Comparison of ENCODE assay signal across 2 cellular contexts in the genomic region with DNA sequence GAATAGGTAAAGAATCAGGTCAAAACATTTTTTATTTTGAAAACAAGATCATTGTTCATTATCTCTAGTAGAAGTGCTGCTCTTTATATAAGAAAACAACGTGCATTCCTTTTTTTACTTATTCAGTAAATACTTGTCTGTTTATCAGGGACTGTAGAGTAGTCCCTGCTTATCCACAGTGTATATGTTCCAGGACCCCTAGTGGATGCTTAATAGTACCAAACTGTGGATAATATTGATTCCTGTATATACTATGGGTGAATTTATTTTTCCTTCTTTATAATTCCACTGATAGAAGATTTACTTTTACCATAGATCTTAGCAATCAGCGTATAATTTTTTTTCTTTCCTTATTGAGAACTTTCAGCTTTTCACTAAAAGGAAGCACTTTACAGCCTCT.
TF ChIP-seq lines count a peak whose summit lies in the region.

No MANE protein-coding gene starts in this region.

TF ChIP-seq in HCT116, 20 proteins besides CTCF, POLR2A, EP300 and RAD21 (continued from another document):
- TF ChIP-seq, protein P1, sequence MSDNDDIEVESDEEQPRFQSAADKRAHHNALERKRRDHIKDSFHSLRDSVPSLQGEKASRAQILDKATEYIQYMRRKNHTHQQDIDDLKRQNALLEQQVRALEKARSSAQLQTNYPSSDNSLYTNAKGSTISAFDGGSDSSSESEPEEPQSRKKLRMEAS (IDR thresholded peaks at IDR 0.05), result no peak
- TF ChIP-seq ZNF274 (IDR thresholded peaks at IDR 0.05; ENCODE audit: low read depth, low read length) (no peak), CEBPB (IDR thresholded peaks at IDR 0.05; ENCODE audit: low read depth) (no peak), EGR1 (IDR thresholded peaks at IDR 0.05; ENCODE audit: low read depth) (no peak), FOSL1 (IDR thresholded peaks at IDR 0.05; ENCODE audit: low read depth) (no peak), SIN3A (IDR thresholded peaks at IDR 0.05; ENCODE audit: low read depth) (no peak), ELF1 (IDR thresholded peaks at IDR 0.05; ENCODE audit: borderline replicate concordance, low read depth) (no peak), SP1 (IDR thresholded peaks at IDR 0.05; ENCODE audit: low read depth) (no peak), JUND (IDR thresholded peaks at IDR 0.05) (no peak), TCF7L2 (IDR thresholded peaks at IDR 0.05; ENCODE audit: borderline replicate concordance, extremely low read depth, insufficient read depth, insufficient read length) (no peak), EZH2 (IDR thresholded peaks at IDR 0.05) (no peak), YY1 (IDR thresholded peaks at IDR 0.05; ENCODE audit: extremely low read depth, insufficient replicate concordance, low read depth, low read length) (no peak), CBX3 (IDR thresholded peaks at IDR 0.05; ENCODE audit: low read depth) (no peak), POLR2AphosphoS5 (IDR thresholded peaks at IDR 0.05; ENCODE audit: low read depth, low read length) (no peak)
- TF ChIP-seq, protein P2, sequence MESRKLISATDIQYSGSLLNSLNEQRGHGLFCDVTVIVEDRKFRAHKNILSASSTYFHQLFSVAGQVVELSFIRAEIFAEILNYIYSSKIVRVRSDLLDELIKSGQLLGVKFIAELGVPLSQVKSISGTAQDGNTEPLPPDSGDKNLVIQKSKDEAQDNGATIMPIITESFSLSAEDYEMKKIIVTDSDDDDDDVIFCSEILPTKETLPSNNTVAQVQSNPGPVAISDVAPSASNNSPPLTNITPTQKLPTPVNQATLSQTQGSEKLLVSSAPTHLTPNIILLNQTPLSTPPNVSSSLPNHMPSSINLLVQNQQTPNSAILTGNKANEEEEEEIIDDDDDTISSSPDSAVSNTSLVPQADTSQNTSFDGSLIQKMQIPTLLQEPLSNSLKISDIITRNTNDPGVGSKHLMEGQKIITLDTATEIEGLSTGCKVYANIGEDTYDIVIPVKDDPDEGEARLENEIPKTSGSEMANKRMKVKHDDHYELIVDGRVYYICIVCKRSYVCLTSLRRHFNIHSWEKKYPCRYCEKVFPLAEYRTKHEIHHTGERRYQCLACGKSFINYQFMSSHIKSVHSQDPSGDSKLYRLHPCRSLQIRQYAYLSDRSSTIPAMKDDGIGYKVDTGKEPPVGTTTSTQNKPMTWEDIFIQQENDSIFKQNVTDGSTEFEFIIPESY (IDR thresholded peaks at IDR 0.05; ENCODE audit: extremely low read depth, insufficient replicate concordance, low read length), result no peak
- TF ChIP-seq, protein P3, sequence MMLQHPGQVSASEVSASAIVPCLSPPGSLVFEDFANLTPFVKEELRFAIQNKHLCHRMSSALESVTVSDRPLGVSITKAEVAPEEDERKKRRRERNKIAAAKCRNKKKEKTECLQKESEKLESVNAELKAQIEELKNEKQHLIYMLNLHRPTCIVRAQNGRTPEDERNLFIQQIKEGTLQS (IDR thresholded peaks at IDR 0.05), result no peak
- TF ChIP-seq, protein P4, sequence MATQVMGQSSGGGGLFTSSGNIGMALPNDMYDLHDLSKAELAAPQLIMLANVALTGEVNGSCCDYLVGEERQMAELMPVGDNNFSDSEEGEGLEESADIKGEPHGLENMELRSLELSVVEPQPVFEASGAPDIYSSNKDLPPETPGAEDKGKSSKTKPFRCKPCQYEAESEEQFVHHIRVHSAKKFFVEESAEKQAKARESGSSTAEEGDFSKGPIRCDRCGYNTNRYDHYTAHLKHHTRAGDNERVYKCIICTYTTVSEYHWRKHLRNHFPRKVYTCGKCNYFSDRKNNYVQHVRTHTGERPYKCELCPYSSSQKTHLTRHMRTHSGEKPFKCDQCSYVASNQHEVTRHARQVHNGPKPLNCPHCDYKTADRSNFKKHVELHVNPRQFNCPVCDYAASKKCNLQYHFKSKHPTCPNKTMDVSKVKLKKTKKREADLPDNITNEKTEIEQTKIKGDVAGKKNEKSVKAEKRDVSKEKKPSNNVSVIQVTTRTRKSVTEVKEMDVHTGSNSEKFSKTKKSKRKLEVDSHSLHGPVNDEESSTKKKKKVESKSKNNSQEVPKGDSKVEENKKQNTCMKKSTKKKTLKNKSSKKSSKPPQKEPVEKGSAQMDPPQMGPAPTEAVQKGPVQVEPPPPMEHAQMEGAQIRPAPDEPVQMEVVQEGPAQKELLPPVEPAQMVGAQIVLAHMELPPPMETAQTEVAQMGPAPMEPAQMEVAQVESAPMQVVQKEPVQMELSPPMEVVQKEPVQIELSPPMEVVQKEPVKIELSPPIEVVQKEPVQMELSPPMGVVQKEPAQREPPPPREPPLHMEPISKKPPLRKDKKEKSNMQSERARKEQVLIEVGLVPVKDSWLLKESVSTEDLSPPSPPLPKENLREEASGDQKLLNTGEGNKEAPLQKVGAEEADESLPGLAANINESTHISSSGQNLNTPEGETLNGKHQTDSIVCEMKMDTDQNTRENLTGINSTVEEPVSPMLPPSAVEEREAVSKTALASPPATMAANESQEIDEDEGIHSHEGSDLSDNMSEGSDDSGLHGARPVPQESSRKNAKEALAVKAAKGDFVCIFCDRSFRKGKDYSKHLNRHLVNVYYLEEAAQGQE (IDR thresholded peaks at IDR 0.05; ENCODE audit: low read depth), result no peak

TF ChIP-seq in SK-N-SH, 30 proteins besides CTCF, POLR2A, EP300 and RAD21 (continued from another document):
- TF ChIP-seq MXI1 (IDR thresholded peaks at IDR 0.05; ENCODE audit: low read depth, low read length) (no peak), TAF1 (IDR thresholded peaks at IDR 0.05; ENCODE audit: borderline replicate concordance, low read depth, low read length) (no peak), TEAD4 (IDR thresholded peaks at IDR 0.05; ENCODE audit: borderline replicate concordance, insufficient read depth) (no peak), TCF12 (IDR thresholded peaks at IDR 0.05) (no peak), SMC3 (IDR thresholded peaks at IDR 0.05; ENCODE audit: low read depth, low read length) (no peak), NRF1 (IDR thresholded peaks at IDR 0.05; ENCODE audit: low read depth, low read length) (no peak), SIN3A (IDR thresholded peaks at IDR 0.05; ENCODE audit: borderline replicate concordance, low read depth, low read length) (no peak), GABPA (IDR thresholded peaks at IDR 0.05; ENCODE audit: low read depth) (no peak), RCOR1 (IDR thresholded peaks at IDR 0.05; ENCODE audit: low read length) (no peak), GATA2 (CRISPR knock-in tag; IDR thresholded peaks at IDR 0.05) (no peak), POLR2AphosphoS5 (IDR thresholded peaks at IDR 0.05; ENCODE audit: low read depth, low read length) (no peak), ELF1 (IDR thresholded peaks at IDR 0.05) (no peak)
- TF ChIP-seq, protein P2 (IDR thresholded peaks at IDR 0.05; ENCODE audit: borderline replicate concordance, low read depth), result no peak
- TF ChIP-seq, protein P4 (IDR thresholded peaks at IDR 0.05; ENCODE audit: low read depth, low read length), result no peak
- TF ChIP-seq, protein P5, sequence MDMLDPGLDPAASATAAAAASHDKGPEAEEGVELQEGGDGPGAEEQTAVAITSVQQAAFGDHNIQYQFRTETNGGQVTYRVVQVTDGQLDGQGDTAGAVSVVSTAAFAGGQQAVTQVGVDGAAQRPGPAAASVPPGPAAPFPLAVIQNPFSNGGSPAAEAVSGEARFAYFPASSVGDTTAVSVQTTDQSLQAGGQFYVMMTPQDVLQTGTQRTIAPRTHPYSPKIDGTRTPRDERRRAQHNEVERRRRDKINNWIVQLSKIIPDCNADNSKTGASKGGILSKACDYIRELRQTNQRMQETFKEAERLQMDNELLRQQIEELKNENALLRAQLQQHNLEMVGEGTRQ (IDR thresholded peaks at IDR 0.05; ENCODE audit: borderline replicate concordance, low read depth, low read length), result no peak
- TF ChIP-seq, protein P6, sequence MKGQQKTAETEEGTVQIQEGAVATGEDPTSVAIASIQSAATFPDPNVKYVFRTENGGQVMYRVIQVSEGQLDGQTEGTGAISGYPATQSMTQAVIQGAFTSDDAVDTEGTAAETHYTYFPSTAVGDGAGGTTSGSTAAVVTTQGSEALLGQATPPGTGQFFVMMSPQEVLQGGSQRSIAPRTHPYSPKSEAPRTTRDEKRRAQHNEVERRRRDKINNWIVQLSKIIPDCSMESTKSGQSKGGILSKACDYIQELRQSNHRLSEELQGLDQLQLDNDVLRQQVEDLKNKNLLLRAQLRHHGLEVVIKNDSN (IDR thresholded peaks at IDR 0.05; ENCODE audit: borderline replicate concordance, low read depth), result no peak
